In genomic region chr21:43689556-43690337, GRCh38 we compare ENCODE assay signal across 2 cellular contexts.
TF ChIP-seq lines count a peak whose summit lies in the region.

No MANE protein-coding gene starts in this region.

TF ChIP-seq in HCT116, 20 proteins besides CTCF, POLR2A, EP300 and RAD21:
- TF ChIP-seq ATF3 (IDR thresholded peaks at IDR 0.05) (no peak), ZNF274 (IDR thresholded peaks at IDR 0.05; ENCODE audit: low read depth, low read length) (no peak), EZH2phosphoT487 (IDR thresholded peaks at IDR 0.05; ENCODE audit: borderline replicate concordance) (no peak), ZBTB33 (IDR thresholded peaks at IDR 0.05; ENCODE audit: extremely low read depth, insufficient replicate concordance, low read length) (no peak), TCF7L2 (IDR thresholded peaks at IDR 0.05; ENCODE audit: borderline replicate concordance, extremely low read depth, insufficient read depth, insufficient read length) (no peak), FOSL1 (IDR thresholded peaks at IDR 0.05; ENCODE audit: low read depth) (no peak)

TF ChIP-seq in K562, 482 proteins besides CTCF, POLR2A, EP300 and RAD21:
- TF ChIP-seq, protein P1, sequence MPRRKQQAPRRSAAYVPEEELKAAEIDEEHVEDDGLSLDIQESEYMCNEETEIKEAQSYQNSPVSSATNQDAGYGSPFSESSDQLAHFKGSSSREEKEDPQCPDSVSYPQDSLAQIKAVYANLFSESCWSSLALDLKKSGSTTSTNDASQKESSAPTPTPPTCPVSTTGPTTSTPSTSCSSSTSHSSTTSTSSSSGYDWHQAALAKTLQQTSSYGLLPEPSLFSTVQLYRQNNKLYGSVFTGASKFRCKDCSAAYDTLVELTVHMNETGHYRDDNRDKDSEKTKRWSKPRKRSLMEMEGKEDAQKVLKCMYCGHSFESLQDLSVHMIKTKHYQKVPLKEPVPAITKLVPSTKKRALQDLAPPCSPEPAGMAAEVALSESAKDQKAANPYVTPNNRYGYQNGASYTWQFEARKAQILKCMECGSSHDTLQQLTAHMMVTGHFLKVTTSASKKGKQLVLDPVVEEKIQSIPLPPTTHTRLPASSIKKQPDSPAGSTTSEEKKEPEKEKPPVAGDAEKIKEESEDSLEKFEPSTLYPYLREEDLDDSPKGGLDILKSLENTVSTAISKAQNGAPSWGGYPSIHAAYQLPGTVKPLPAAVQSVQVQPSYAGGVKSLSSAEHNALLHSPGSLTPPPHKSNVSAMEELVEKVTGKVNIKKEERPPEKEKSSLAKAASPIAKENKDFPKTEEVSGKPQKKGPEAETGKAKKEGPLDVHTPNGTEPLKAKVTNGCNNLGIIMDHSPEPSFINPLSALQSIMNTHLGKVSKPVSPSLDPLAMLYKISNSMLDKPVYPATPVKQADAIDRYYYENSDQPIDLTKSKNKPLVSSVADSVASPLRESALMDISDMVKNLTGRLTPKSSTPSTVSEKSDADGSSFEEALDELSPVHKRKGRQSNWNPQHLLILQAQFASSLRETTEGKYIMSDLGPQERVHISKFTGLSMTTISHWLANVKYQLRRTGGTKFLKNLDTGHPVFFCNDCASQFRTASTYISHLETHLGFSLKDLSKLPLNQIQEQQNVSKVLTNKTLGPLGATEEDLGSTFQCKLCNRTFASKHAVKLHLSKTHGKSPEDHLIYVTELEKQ (CRISPR knock-in tag; IDR thresholded peaks at IDR 0.05) = no peak
- TF ChIP-seq NFIC (IDR thresholded peaks at IDR 0.05) (peak; percentile 90), POLR2G (IDR thresholded peaks at IDR 0.05; ENCODE audit: low read depth, low read length) (peak; percentile 57), RB1 (IDR thresholded peaks at IDR 0.05; ENCODE audit: low read depth) (no peak), ZBTB2 (IDR thresholded peaks at IDR 0.05) (no peak), NR2F6 (CRISPR knock-in tag; IDR thresholded peaks at IDR 0.05) (no peak), HNRNPL (IDR thresholded peaks at IDR 0.05; ENCODE audit: low read depth, low read length) (no peak), NFIX (CRISPR knock-in tag; IDR thresholded peaks at IDR 0.05; ENCODE audit: low read depth) (peak; percentile 27; the same call in 1 of the 2 replicates), ZNF124 (CRISPR knock-in tag; IDR thresholded peaks at IDR 0.05) (no peak), NKRF (IDR thresholded peaks at IDR 0.05; ENCODE audit: borderline replicate concordance) (no peak), ZNF384 (IDR thresholded peaks at IDR 0.05; ENCODE audit: low read depth, low read length) (no peak), ETV1 (tag; conservative IDR thresholded peaks at IDR 0.05; ENCODE audit: low read depth) (no peak), STAG1 (CRISPR knock-in tag; IDR thresholded peaks at IDR 0.05; ENCODE audit: borderline replicate concordance) (peak; percentile 20; the same call in 1 of the 2 replicates), YY1 (IDR thresholded peaks at IDR 0.05; ENCODE audit: borderline replicate concordance in 1 of 3, control insufficient read depth in 1 of 3, extremely low read depth in 1 of 3, insufficient read depth in 3 of 3, insufficient read length in 1 of 3, insufficient replicate concordance in 2 of 3, low read depth in 1 of 3, low read length in 2 of 3) (no peak), ZBTB33 (CRISPR knock-in tag; IDR thresholded peaks at IDR 0.05) (peak; percentile 84), DDX20 (tag; IDR thresholded peaks at IDR 0.05; ENCODE audit: low read depth) (no peak)
- TF ChIP-seq, protein P2, sequence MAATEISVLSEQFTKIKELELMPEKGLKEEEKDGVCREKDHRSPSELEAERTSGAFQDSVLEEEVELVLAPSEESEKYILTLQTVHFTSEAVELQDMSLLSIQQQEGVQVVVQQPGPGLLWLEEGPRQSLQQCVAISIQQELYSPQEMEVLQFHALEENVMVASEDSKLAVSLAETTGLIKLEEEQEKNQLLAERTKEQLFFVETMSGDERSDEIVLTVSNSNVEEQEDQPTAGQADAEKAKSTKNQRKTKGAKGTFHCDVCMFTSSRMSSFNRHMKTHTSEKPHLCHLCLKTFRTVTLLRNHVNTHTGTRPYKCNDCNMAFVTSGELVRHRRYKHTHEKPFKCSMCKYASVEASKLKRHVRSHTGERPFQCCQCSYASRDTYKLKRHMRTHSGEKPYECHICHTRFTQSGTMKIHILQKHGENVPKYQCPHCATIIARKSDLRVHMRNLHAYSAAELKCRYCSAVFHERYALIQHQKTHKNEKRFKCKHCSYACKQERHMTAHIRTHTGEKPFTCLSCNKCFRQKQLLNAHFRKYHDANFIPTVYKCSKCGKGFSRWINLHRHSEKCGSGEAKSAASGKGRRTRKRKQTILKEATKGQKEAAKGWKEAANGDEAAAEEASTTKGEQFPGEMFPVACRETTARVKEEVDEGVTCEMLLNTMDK (IDR thresholded peaks at IDR 0.05; ENCODE audit: borderline replicate concordance, insufficient read depth, low read depth, low read length, poor library complexity, severe bottlenecking) = no peak
